ENCODE assay signal across 20 cellular contexts in genomic region chr6:166179704-166180103, GRCh38. TPM values are rescaled to one million over a fixed set of nuclear protein-coding genes. Genes with fewer than 3 reads are reported as not detected.
DNase-seq lines count a peak whose midpoint lies in the region; ATAC-seq, FAIRE-seq and TF ChIP-seq lines count a peak whose summit lies in the region.
"Had no signal": no experiment of that assay in that cellular context is flagged by ENCODE, and none has a peak within 500 bp of the region (broad histone marks: within the 10 kb centered on the region; RNA-seq: fewer than 3 reads in every experiment).

No MANE protein-coding gene starts in this region.

- DNase-seq in RPMI8226, result peak; percentile 68
- peak; percentile 67 for DNase-seq in osteocyte (ENCODE audit: extremely low spot score, unreplicated experiment)
- no peak for DNase-seq in natural killer cell
- DNase-seq in NCI-H748 treated with DMSO at 0.1 percent for 48 hours (lab: John Stamatoyannopoulos, UW), result no peak
- no peak for DNase-seq in SJCRH30
- DNase-seq in urothelium cell line (ENCODE audit: low spot score), result no peak
- DNase-seq: GDM1, NCI-H1105 treated with DMSO at 0.1 percent for 48 hours, NCI-H1694, NCI-H2081 treated with DMSO at 0.1 percent for 48 hours, NCI-H2171 treated with DMSO at 0.1 percent for 48 hours, NCI-H524 treated with DMSO at 0.1 percent for 48 hours, Right ventricle myocardium superior had no signal

- no peak overlapping the region for H3K27ac Mint-ChIP-seq in osteocyte (ENCODE audit: unreplicated experiment)
- H3K27ac Mint-ChIP-seq in natural killer cell, result no peak overlapping the region
- H3K27ac Mint-ChIP-seq: B cell; CD14-positive monocyte; T-helper 1 cell treated with Interleukin-12 subunit alpha and Interleukin-12 subunit beta and Interleukin-4 antibody, amounts not matched to agents 30 μg/mL and 1 μg/mL, for 36 hours had no signal

- H3K36me3 Mint-ChIP-seq in osteocyte (ENCODE audit: unreplicated experiment) (no peaks in the 10 kb centered on the region), natural killer cell (no peaks in the 10 kb centered on the region)
- H3K36me3 Mint-ChIP-seq: CD14-positive monocyte had no signal

- peaks cover 14% of the 10 kb centered on the region for H3K27me3 Mint-ChIP-seq in osteocyte (ENCODE audit: unreplicated experiment)
- peaks cover 16 to 27% of the 10 kb centered on the region in 2 donors for H3K27me3 Mint-ChIP-seq in natural killer cell (ENCODE audit: low read depth in 2 of 2)

- ATAC-seq in GM18867 (IDR thresholded peaks at IDR 0.05; ENCODE audit: unreplicated experiment) (peak; percentile 59), HG02870 (IDR thresholded peaks at IDR 0.05; ENCODE audit: unreplicated experiment) (peak; percentile 57), natural killer cell (no peak)

- no peaks in the 10 kb centered on the region for H3K36me3 ChIP-seq in SJCRH30

- H3K9me3 Mint-ChIP-seq in osteocyte (ENCODE audit: unreplicated experiment) (peaks cover 3% of the 10 kb centered on the region), natural killer cell (no peaks in the 10 kb centered on the region)
- H3K9me3 Mint-ChIP-seq: T-helper 1 cell treated with Interleukin-12 subunit alpha and Interleukin-12 subunit beta and Interleukin-4 antibody, amounts not matched to agents 30 μg/mL and 1 μg/mL, for 36 hours had no signal

- no peak overlapping the region for H3K27ac ChIP-seq in SJCRH30

- intact Hi-C loops in natural killer cell (cut with micrococcal nuclease), result no loop called here

- H3K9me3 ChIP-seq in SJCRH30 (replicated peaks), result no peaks in the 10 kb centered on the region; the same call in 1 of the 2 replicates

- no peak for FAIRE-seq in urothelium cell line (lab: Jason Lieb, UNC)
- FAIRE-seq: A204.1, H54 had no signal

- H3K4me1 Mint-ChIP-seq in osteocyte (ENCODE audit: unreplicated experiment) (no peaks in the 10 kb centered on the region), natural killer cell (no peaks in the 10 kb centered on the region)
- H3K4me1 Mint-ChIP-seq: B cell, CD14-positive monocyte had no signal

- no peak overlapping the region for H3K4me3 ChIP-seq in SJCRH30

- H3K27me3 ChIP-seq in SJCRH30, result no peaks in the 10 kb centered on the region

- H3K4me3 Mint-ChIP-seq in osteocyte (ENCODE audit: unreplicated experiment) (no peak overlapping the region), natural killer cell (no peak overlapping the region)
- H3K4me3 Mint-ChIP-seq: B cell; CD14-positive monocyte; T-helper 1 cell treated with Interleukin-12 subunit alpha and Interleukin-12 subunit beta and Interleukin-4 antibody, amounts not matched to agents 30 μg/mL and 1 μg/mL, for 36 hours had no signal

- no peak for TF ChIP-seq CTCF in osteocyte (IDR thresholded peaks at IDR 0.05)
- TF ChIP-seq CTCF in natural killer cell (IDR thresholded peaks at IDR 0.05), result no peak

- no peaks in the 10 kb centered on the region for H3K4me1 ChIP-seq in SJCRH30

RNA-seq across cellular contexts. Expression of gene TBXT, which starts 12.1 kb away (rescaled TPM):
- total RNA-seq in osteocyte (not detected in 2 replicates), natural killer cell (not detected)
- 0.20 TPM in 1 of 2 replicates, not detected in the other for total RNA-seq in SJCRH30 (2014; rRNA removed; shearing (Covaris generic))
- total RNA-seq: B cell, Right ventricle myocardium superior had no signal

Comparison
In these comparisons a context has a peak if more than half of its experiments do, and no peak if none do; other contexts are left out.
1. ATAC-seq: peak in GM18867 (single experiment) and HG02870 (single experiment); none in natural killer cell (0 of 3).
2. DNase-seq: peak in RPMI8226 (single experiment) and osteocyte (single experiment); none in natural killer cell (single experiment), NCI-H748 treated with DMSO at 0.1 percent for 48 hours (single experiment), SJCRH30 (0 of 2) and urothelium cell line (single experiment).